ENCODE assay signal across 22 cellular contexts in genomic region chr19:30865481-30865880, GRCh38.
DNase-seq lines count a peak whose midpoint lies in the region; ATAC-seq and TF ChIP-seq lines count a peak whose summit lies in the region.
"Had no signal": no experiment of that assay in that cellular context is flagged by ENCODE, and none has a peak within 500 bp of the region (broad histone marks: within the 10 kb centered on the region; RNA-seq: fewer than 3 reads in every experiment).

No MANE protein-coding gene starts in this region.

- TF ChIP-seq CTCF in CD14-positive monocyte (IDR thresholded peaks at IDR 0.05) (no peak), coronary artery (IDR thresholded peaks at IDR 0.05) (no peak), nephron (IDR thresholded peaks at IDR 0.05; ENCODE audit: unreplicated experiment in 3 of 3) (no peak)

- CTCF ChIA-PET in activated CD4-positive, alpha-beta T cell treated with anti-CD3 and anti-CD28 coated beads, Interleukin-2, amount 10 ng/mL, durations not matched to agents 7 days and 5 days (lab: Charles Lee) = no interaction called here

- intact Hi-C loops in CD14-positive monocyte (cut with micrococcal nuclease) = no loop called here

- POLR2A ChIA-PET in activated CD4-positive, alpha-beta T cell treated with anti-CD3 and anti-CD28 coated beads, Interleukin-2, amount 10 ng/mL, durations not matched to agents 7 days and 5 days (lab: Charles Lee) = no interaction called here

- H3K4me1 Mint-ChIP-seq in CD14-positive monocyte (peaks cover 13% of the 10 kb centered on the region), nephron (peaks cover 47% of the 10 kb centered on the region)
- H3K4me1 Mint-ChIP-seq in activated CD4-positive, alpha-beta T cell treated with anti-CD3 and anti-CD28 coated beads, Interleukin-2, amount 10 ng/mL, durations not matched to agents 7 days and 5 days = no peaks in the 10 kb centered on the region
- H3K4me1 Mint-ChIP-seq: CD4-positive, alpha-beta memory T cell had no signal

- H3K27ac Mint-ChIP-seq in CD14-positive monocyte (no peak overlapping the region), nephron (peak overlapping the region in 2 of 3 experiments; percentile 17 to 74)
- H3K27ac Mint-ChIP-seq in activated CD4-positive, alpha-beta T cell treated with anti-CD3 and anti-CD28 coated beads, Interleukin-2, amount 10 ng/mL, durations not matched to agents 7 days and 5 days = no peak overlapping the region
- H3K27ac Mint-ChIP-seq: CD4-positive, alpha-beta memory T cell had no signal

- no peak overlapping the region for H3K4me3 Mint-ChIP-seq in CD14-positive monocyte
- H3K4me3 Mint-ChIP-seq in nephron = no peak overlapping the region
- no peak overlapping the region for H3K4me3 Mint-ChIP-seq in activated CD4-positive, alpha-beta T cell treated with anti-CD3 and anti-CD28 coated beads, Interleukin-2, amount 10 ng/mL, durations not matched to agents 7 days and 5 days
- H3K4me3 Mint-ChIP-seq: CD4-positive, alpha-beta memory T cell had no signal

- no peak overlapping the region for H3K27ac ChIP-seq in coronary artery
- H3K27ac ChIP-seq: A549, GM23248 had no signal

- no peak for ATAC-seq in HG02852 (IDR thresholded peaks at IDR 0.05; ENCODE audit: unreplicated experiment)
- ATAC-seq: A549, HCT116 had no signal

- peaks cover 0 to 2% (median 1%) of the 10 kb centered on the region in 3 donors for H3K27me3 Mint-ChIP-seq in CD14-positive monocyte (ENCODE audit: low read depth in 3 of 3)
- H3K27me3 Mint-ChIP-seq in nephron (ENCODE audit: low read depth) = peaks cover 5% of the 10 kb centered on the region
- H3K27me3 Mint-ChIP-seq in activated CD4-positive, alpha-beta T cell treated with anti-CD3 and anti-CD28 coated beads, Interleukin-2, amount 10 ng/mL, durations not matched to agents 7 days and 5 days = no peaks in the 10 kb centered on the region

- H3K4me3 ChIP-seq in coronary artery = no peak overlapping the region
- H3K4me3 ChIP-seq: A549; BLaER1 treated with 17β-estradiol and CSF1 and Interleukin-3, amounts not matched to agents 10 nM and 100 nM; GM23248 had no signal

- no peaks in the 10 kb centered on the region for H3K36me3 Mint-ChIP-seq in CD14-positive monocyte
- H3K36me3 Mint-ChIP-seq in nephron (ENCODE audit: low read depth) = no peaks in the 10 kb centered on the region
- no peaks in the 10 kb centered on the region for H3K36me3 Mint-ChIP-seq in activated CD4-positive, alpha-beta T cell treated with anti-CD3 and anti-CD28 coated beads, Interleukin-2, amount 10 ng/mL, durations not matched to agents 7 days and 5 days (ENCODE audit: low read depth)
- H3K36me3 Mint-ChIP-seq: CD4-positive, alpha-beta memory T cell had no signal

- DNase-seq in CD14-positive monocyte (ENCODE audit: low spot score) (peak; percentile 10), coronary artery (ENCODE audit: low spot score) (peak; percentile 58), left kidney (ENCODE audit: low read depth, low spot score) (peak; percentile 54), ureter (ENCODE audit: low spot score) (no peak), mucosa of gallbladder (ENCODE audit: low spot score) (no peak)
- DNase-seq in activated CD4-positive, alpha-beta T cell treated with anti-CD3 and anti-CD28 coated beads, Interleukin-2, amount 10 ng/mL, durations not matched to agents 7 days and 5 days = no peak
- DNase-seq: 8988T; ACHN; AML-193; BE2C; Calu3; CD4-positive, alpha-beta memory T cell; COR-L47; DMS53; GF-D8; GM23248; H7 had no signal

- H3K9me3 Mint-ChIP-seq in CD14-positive monocyte (peaks cover 0 to 4% (median 0%) of the 10 kb centered on the region in 7 donors), nephron (peaks cover 10% of the 10 kb centered on the region)
- no peaks in the 10 kb centered on the region for H3K9me3 Mint-ChIP-seq in activated CD4-positive, alpha-beta T cell treated with anti-CD3 and anti-CD28 coated beads, Interleukin-2, amount 10 ng/mL, durations not matched to agents 7 days and 5 days

Comparison
In these comparisons a context has a peak if more than half of its experiments do, and no peak if none do; other contexts are left out.
1. DNase-seq: peak in CD14-positive monocyte (single experiment), coronary artery (single experiment) and left kidney (single experiment); none in activated CD4-positive, alpha-beta T cell treated with anti-CD3 and anti-CD28 coated beads, Interleukin-2, amount 10 ng/mL, durations not matched to agents 7 days and 5 days (single experiment), ureter (single experiment) and mucosa of gallbladder (single experiment).
2. H3K27ac Mint-ChIP-seq: peak in nephron (2 of 3); none in CD14-positive monocyte (0 of 7) and activated CD4-positive, alpha-beta T cell treated with anti-CD3 and anti-CD28 coated beads, Interleukin-2, amount 10 ng/mL, durations not matched to agents 7 days and 5 days (single experiment).